Comparison of ENCODE assay signal across 25 cellular contexts in genomic region chr14:44854114-44854513, GRCh38.
"Had no signal": no experiment of that assay in that cellular context is flagged by ENCODE, and none has a peak within 500 bp of the region (broad histone marks: within the 10 kb centered on the region; RNA-seq: fewer than 3 reads in every experiment).

No MANE protein-coding gene starts in this region.

- H3K36me3 ChIP-seq: breast epithelium, gastroesophageal sphincter, left ventricle myocardium inferior, neural progenitor cell, suprapubic skin, tibial artery, upper lobe of right lung, WERI-Rb-1 had no signal

- FAIRE-seq: endothelial cell of umbilical vein, TTC549 had no signal

- H3K27ac Mint-ChIP-seq: natural killer cell, neural progenitor cell had no signal

- H3K4me2 ChIP-seq: hepatocyte, neural progenitor cell, smooth muscle cell had no signal

- H3K27ac ChIP-seq: breast epithelium, gastroesophageal sphincter, hepatocyte, left ventricle myocardium inferior, neural progenitor cell, parathyroid adenoma, psoas muscle, suprapubic skin, tibial artery, upper lobe of right lung, WERI-Rb-1 had no signal

- H3K36me3 Mint-ChIP-seq: natural killer cell, neural progenitor cell had no signal

- H3K4me3 ChIP-seq: breast epithelium, gastroesophageal sphincter, hepatocyte, left ventricle myocardium inferior, lung, neural progenitor cell, psoas muscle, smooth muscle cell, suprapubic skin, tibial artery, upper lobe of right lung had no signal

- H3K4me1 ChIP-seq: breast epithelium, gastroesophageal sphincter, left ventricle myocardium inferior, neural progenitor cell, parathyroid adenoma, psoas muscle, suprapubic skin, tibial artery, upper lobe of right lung had no signal

- ATAC-seq: gastroesophageal sphincter, natural killer cell, psoas muscle, upper lobe of right lung had no signal

- H3K4me1 Mint-ChIP-seq: natural killer cell, neural progenitor cell had no signal

- DNase-seq: activated CD4-positive, alpha-beta T cell treated with anti-CD3 and anti-CD28 coated beads, Interleukin-2, amount 50 U/mL, for 4 hours; activated CD4-positive, CD25-positive, alpha-beta regulatory T cell treated with anti-CD3 and anti-CD28 coated beads, Interleukin-2, amount 50 U/mL, for 72 hours; activated T-cell treated with anti-CD3 and anti-CD28 coated beads, Interleukin-2, amount 50 U/mL, for 48 hours; central memory CD4-positive, alpha-beta T cell; islet precursor cell; left ventricle myocardium inferior; mesendoderm; natural killer cell; occipital lobe; psoas muscle; stimulated activated naive CD4-positive, alpha-beta T cell; T-helper 9 cell; tibial artery; upper lobe of right lung; WERI-Rb-1 had no signal

- H3K9me3 ChIP-seq: psoas muscle, upper lobe of right lung had no signal

- H2AFZ ChIP-seq: hepatocyte, neural progenitor cell, parathyroid adenoma had no signal

- H3K9ac ChIP-seq: neural progenitor cell, parathyroid adenoma had no signal

- H3K4me3 Mint-ChIP-seq: natural killer cell, neural progenitor cell had no signal

- H3K27me3 ChIP-seq: breast epithelium, gastroesophageal sphincter, hepatocyte, neural progenitor cell, suprapubic skin had no signal

- H3K79me2 ChIP-seq: hepatocyte, parathyroid adenoma had no signal
